In the genomic region with DNA sequence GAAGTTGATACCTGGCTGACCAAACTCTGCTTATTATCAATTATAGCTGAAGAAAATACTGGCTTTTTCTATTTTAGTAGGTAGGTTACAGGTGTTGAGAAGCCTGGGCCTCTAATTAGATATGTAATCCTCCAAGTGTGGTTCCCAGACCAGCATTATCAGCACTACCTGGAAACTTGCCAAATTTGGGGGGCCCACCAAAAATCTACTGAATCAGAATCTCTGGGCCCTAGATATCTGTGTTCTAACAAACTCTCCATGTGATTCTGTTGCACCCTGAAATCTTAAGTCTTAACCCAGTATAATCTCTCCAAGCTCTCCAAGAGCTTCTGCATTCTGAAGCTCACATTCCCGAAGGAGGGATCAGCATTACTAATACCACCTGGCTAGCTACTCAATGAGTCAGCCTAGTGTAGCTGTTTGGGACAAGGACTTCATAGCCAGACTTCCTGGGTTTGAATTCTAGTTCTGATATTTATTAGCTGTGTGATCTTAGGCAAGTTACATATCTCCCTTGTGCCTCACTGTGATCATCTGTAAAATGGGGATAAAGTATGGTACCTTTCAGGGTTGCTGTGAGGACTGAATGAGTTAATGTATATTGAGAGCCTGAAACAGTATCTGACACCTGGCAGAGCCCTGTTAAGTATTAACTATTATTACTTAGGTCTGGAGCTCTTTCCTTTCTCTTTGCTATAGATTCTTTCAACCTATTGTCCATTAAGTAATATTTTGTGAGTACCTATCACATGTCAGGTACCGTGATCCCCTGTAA, we compare ENCODE assay signal across 11 cellular contexts. TPM values are rescaled to one million over a fixed set of nuclear protein-coding genes. Genes with fewer than 3 reads are reported as not detected.
A peak's percentile ranks its signal among the peaks of the same experiment; 100 is the strongest.
DNase-seq lines count a peak whose midpoint lies in the region; TF ChIP-seq lines count a peak whose summit lies in the region.
"Had no signal": no experiment of that assay in that cellular context is flagged by ENCODE, and none has a peak within 500 bp of the region (broad histone marks: within the 10 kb centered on the region; RNA-seq: fewer than 3 reads in every experiment).

No MANE protein-coding gene starts in this region.

- H3K9me3 ChIP-seq in HEK293 (ENCODE audit: control insufficient read depth, insufficient read depth, low read depth, low read length) = no peaks in the 10 kb centered on the region
- no peaks in the 10 kb centered on the region for H3K9me3 ChIP-seq in SK-N-SH

- H3K36me3 ChIP-seq in HEK293 (ENCODE audit: control insufficient read depth in 2 of 2, insufficient read depth in 1 of 2, low read length in 2 of 2) (no peaks in the 10 kb centered on the region), SK-N-SH (replicated peaks in 1 of 2; ENCODE audit: control insufficient read depth in 1 of 2, insufficient read depth in 2 of 2, low read length in 1 of 2) (no peaks in the 10 kb centered on the region)

- POLR2A ChIA-PET in HEK293 (lab: Yijun Ruan, JAX) = no interaction called here
- POLR2A ChIA-PET in SK-N-SH (lab: Yijun Ruan, JAX) = no interaction called here

- no peaks in the 10 kb centered on the region for H3F3A ChIP-seq in SK-N-SH (replicated peaks; ENCODE audit: insufficient read depth)

- no peaks in the 10 kb centered on the region for H3K27me3 ChIP-seq in SK-N-SH (ENCODE audit: insufficient read depth)

- H3K27ac ChIP-seq in HEK293 (ENCODE audit: extremely low read depth, low read depth, low read length) = no peak overlapping the region
- H3K27ac ChIP-seq in SK-N-SH (ENCODE audit: low read depth in 2 of 2, low read length in 1 of 2) = no peak overlapping the region

- CTCF ChIA-PET in HEK293 (lab: Yijun Ruan, JAX) (interaction anchor here (0.6 kb wide), 1 partner anchor 31 kb away, joined by 4 read pairs; no protein-coding TSS in a partner anchor), SK-N-SH (lab: Yijun Ruan, JAX) (interaction anchor here (0.9 to 1.3 kb wide), 2 partner anchors 30 to 84 kb away, joined by 3 read pairs; no protein-coding TSS in a partner anchor)

- H3K4me1 ChIP-seq in HEK293 (ENCODE audit: control insufficient read depth, insufficient read depth, low read length) (peaks cover 10% of the 10 kb centered on the region), SK-N-SH (ENCODE audit: control insufficient read depth in 1 of 2, insufficient read depth in 2 of 2, low read depth in 1 of 2, low read length in 1 of 2) (no peaks in the 10 kb centered on the region; a peak in 2 of 4 replicates)

- no peaks in the 10 kb centered on the region for H3K9me2 ChIP-seq in SK-N-SH

- H4K20me1 ChIP-seq in SK-N-SH (ENCODE audit: insufficient read depth) = no peaks in the 10 kb centered on the region

- no peak for TF ChIP-seq RAD21 in SK-N-SH (IDR thresholded peaks at IDR 0.05; ENCODE audit: low read length)

- 65% methylated on average over 2 of the region's 2 CpGs for WGBS in SK-N-SH (ENCODE audit: low lambda C conversion rate)

- no peak for TF ChIP-seq EP300 in SK-N-SH (IDR thresholded peaks at IDR 0.05; ENCODE audit: borderline replicate concordance in 1 of 2, low read depth in 1 of 2, low read length in 1 of 2)

- no peaks in the 10 kb centered on the region for H3K79me2 ChIP-seq in SK-N-SH (ENCODE audit: insufficient read depth)

- DNase-seq in Daoy (ENCODE audit: low read depth) (peak; percentile 63), SK-N-SH (no peak), iris pigment epithelial cell (ENCODE audit: low read depth) (peak; percentile 83), NCI-H1930 (lab: John Stamatoyannopoulos, UW) (no peak), NCI-H2107 treated with DMSO at 0.1 percent for 48 hours (lab: John Stamatoyannopoulos, UW; ENCODE audit: unreplicated experiment) (no peak)
- DNase-seq in central memory CD4-positive, alpha-beta T cell = no peak
- no peak for DNase-seq in stimulated activated CD8-positive, alpha-beta memory T cell treated with anti-CD3 and anti-CD28 coated beads, Interleukin-4, amount 100 ng/mL, for 48 hours
- DNase-seq: activated gamma-delta T cell treated with Interleukin-2 at 50 U/mL for 16 hours; SIG-M5; stimulated activated CD4-positive, alpha-beta T cell treated with anti-CD3 and anti-CD28 coated beads, Interleukin-15, amount 100 ng/mL, for 24 hours had no signal

- no peak overlapping the region for H3K9ac ChIP-seq in SK-N-SH

- no peak overlapping the region for H3K4me3 ChIP-seq in HEK293 (ENCODE audit: low read depth, low read length)
- no peak overlapping the region for H3K4me3 ChIP-seq in SK-N-SH (ENCODE audit: low read depth in 2 of 2, low read length in 1 of 2)

- TF ChIP-seq CTCF in HEK293 (tag by site-specific recombination; IDR thresholded peaks at IDR 0.05) (no peak), SK-N-SH (IDR thresholded peaks at IDR 0.05) (no peak)

- no peak overlapping the region for H2AFZ ChIP-seq in SK-N-SH (ENCODE audit: low read depth)

- H3K4me2 ChIP-seq in SK-N-SH = no peak overlapping the region

TF ChIP-seq in HEK293, 187 proteins besides CTCF, POLR2A, EP300 and RAD21:
- no peak for TF ChIP-seq ZNF843 (tag by site-specific recombination; IDR thresholded peaks at IDR 0.05)
- TF ChIP-seq, protein P1, sequence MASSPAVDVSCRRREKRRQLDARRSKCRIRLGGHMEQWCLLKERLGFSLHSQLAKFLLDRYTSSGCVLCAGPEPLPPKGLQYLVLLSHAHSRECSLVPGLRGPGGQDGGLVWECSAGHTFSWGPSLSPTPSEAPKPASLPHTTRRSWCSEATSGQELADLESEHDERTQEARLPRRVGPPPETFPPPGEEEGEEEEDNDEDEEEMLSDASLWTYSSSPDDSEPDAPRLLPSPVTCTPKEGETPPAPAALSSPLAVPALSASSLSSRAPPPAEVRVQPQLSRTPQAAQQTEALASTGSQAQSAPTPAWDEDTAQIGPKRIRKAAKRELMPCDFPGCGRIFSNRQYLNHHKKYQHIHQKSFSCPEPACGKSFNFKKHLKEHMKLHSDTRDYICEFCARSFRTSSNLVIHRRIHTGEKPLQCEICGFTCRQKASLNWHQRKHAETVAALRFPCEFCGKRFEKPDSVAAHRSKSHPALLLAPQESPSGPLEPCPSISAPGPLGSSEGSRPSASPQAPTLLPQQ (tag by site-specific recombination; IDR thresholded peaks at IDR 0.05) = peak; percentile 81; the same call in 1 of the 2 replicates

TF ChIP-seq in SK-N-SH, 30 proteins besides CTCF, POLR2A, EP300 and RAD21 (continues in another document):
- TF ChIP-seq RCOR1 (IDR thresholded peaks at IDR 0.05; ENCODE audit: low read length) (no peak), GATA2 (CRISPR knock-in tag; IDR thresholded peaks at IDR 0.05) (no peak), TEAD4 (IDR thresholded peaks at IDR 0.05; ENCODE audit: borderline replicate concordance, insufficient read depth) (no peak), TAF1 (IDR thresholded peaks at IDR 0.05; ENCODE audit: borderline replicate concordance, low read depth, low read length) (no peak), SMC3 (IDR thresholded peaks at IDR 0.05; ENCODE audit: low read depth, low read length) (no peak), RFX5 (IDR thresholded peaks at IDR 0.05; ENCODE audit: low read length) (no peak), NRF1 (IDR thresholded peaks at IDR 0.05; ENCODE audit: low read depth, low read length) (no peak), MEF2A (IDR thresholded peaks at IDR 0.05; ENCODE audit: borderline replicate concordance, low read depth) (no peak), JUND (IDR thresholded peaks at IDR 0.05) (peak; percentile 50), YY1 (IDR thresholded peaks at IDR 0.05; ENCODE audit: low read depth) (no peak), EZH2phosphoT487 (IDR thresholded peaks at IDR 0.05; ENCODE audit: borderline replicate concordance, low read depth) (no peak), ELF1 (IDR thresholded peaks at IDR 0.05) (no peak), FOSL2 (IDR thresholded peaks at IDR 0.05; ENCODE audit: borderline replicate concordance, low read depth) (peak; percentile 78), SIN3A (IDR thresholded peaks at IDR 0.05; ENCODE audit: borderline replicate concordance, low read depth, low read length) (no peak), POLR2AphosphoS5 (IDR thresholded peaks at IDR 0.05; ENCODE audit: low read depth, low read length) (no peak), TCF12 (IDR thresholded peaks at IDR 0.05) (peak; percentile 58; the same call in 1 of the 2 replicates), GABPA (IDR thresholded peaks at IDR 0.05; ENCODE audit: low read depth) (no peak), NFIC (IDR thresholded peaks at IDR 0.05; ENCODE audit: borderline replicate concordance) (peak; percentile 31; the same call in 1 of the 2 replicates), FOXJ3 (CRISPR knock-in tag; IDR thresholded peaks at IDR 0.05) (no peak), RXRA (IDR thresholded peaks at IDR 0.05; ENCODE audit: borderline replicate concordance, low read depth) (no peak)
- TF ChIP-seq, protein P2, sequence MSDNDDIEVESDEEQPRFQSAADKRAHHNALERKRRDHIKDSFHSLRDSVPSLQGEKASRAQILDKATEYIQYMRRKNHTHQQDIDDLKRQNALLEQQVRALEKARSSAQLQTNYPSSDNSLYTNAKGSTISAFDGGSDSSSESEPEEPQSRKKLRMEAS (IDR thresholded peaks at IDR 0.05; ENCODE audit: low read depth) = no peak
- TF ChIP-seq, protein P3, sequence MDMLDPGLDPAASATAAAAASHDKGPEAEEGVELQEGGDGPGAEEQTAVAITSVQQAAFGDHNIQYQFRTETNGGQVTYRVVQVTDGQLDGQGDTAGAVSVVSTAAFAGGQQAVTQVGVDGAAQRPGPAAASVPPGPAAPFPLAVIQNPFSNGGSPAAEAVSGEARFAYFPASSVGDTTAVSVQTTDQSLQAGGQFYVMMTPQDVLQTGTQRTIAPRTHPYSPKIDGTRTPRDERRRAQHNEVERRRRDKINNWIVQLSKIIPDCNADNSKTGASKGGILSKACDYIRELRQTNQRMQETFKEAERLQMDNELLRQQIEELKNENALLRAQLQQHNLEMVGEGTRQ (IDR thresholded peaks at IDR 0.05; ENCODE audit: borderline replicate concordance, low read depth, low read length) = no peak
- TF ChIP-seq, protein P4, sequence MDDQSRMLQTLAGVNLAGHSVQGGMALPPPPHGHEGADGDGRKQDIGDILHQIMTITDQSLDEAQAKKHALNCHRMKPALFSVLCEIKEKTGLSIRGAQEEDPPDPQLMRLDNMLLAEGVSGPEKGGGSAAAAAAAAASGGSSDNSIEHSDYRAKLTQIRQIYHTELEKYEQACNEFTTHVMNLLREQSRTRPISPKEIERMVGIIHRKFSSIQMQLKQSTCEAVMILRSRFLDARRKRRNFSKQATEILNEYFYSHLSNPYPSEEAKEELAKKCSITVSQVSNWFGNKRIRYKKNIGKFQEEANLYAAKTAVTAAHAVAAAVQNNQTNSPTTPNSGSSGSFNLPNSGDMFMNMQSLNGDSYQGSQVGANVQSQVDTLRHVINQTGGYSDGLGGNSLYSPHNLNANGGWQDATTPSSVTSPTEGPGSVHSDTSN (IDR thresholded peaks at IDR 0.05) = no peak

RNA-seq across cellular contexts. Expression of a gene that starts 12.5 kb away (rescaled TPM):
- total RNA-seq in Daoy (2014; rRNA removed; shearing (Covaris generic)) = 7.0 and 9.3 TPM in 2 replicates
- not detected in 2 replicates for polyA plus RNA-seq in SK-N-SH (2012; rRNA removed)
- under 0.01 TPM in 1 of 2 replicates, not detected in the other for polyA plus RNA-seq in SK-N-SH (2012; cell fraction: cytosol; rRNA removed)
- not detected in 2 replicates for polyA plus RNA-seq in SK-N-SH (2012; cell fraction: nucleus; rRNA removed)

Comparison
In these comparisons a context has a peak if more than half of its experiments do, and no peak if none do; other contexts are left out.
1. DNase-seq: peak in Daoy (single experiment) and iris pigment epithelial cell (single experiment); none in SK-N-SH (single experiment), central memory CD4-positive, alpha-beta T cell (single experiment), NCI-H1930 (0 of 2), stimulated activated CD8-positive, alpha-beta memory T cell treated with anti-CD3 and anti-CD28 coated beads, Interleukin-4, amount 100 ng/mL, for 48 hours (single experiment) and NCI-H2107 treated with DMSO at 0.1 percent for 48 hours (single experiment).